In genomic region chrX:36336746-36337145, GRCh38 we compare ENCODE assay signal across 20 cellular contexts.
DNase-seq lines count a peak whose midpoint lies in the region; ATAC-seq, FAIRE-seq and TF ChIP-seq lines count a peak whose summit lies in the region.
"Had no signal": no experiment of that assay in that cellular context is flagged by ENCODE, and none has a peak within 500 bp of the region (broad histone marks: within the 10 kb centered on the region; RNA-seq: fewer than 3 reads in every experiment).

No MANE protein-coding gene starts in this region.

- no peaks in the 10 kb centered on the region for H3K9me3 ChIP-seq in BE2C
- H3K9me3 ChIP-seq: BLaER1, Caco-2, HAP-1 had no signal

- FAIRE-seq in H54 (lab: Jason Lieb, UNC) = no peak
- FAIRE-seq: GM12878, GM19239 had no signal

- peaks cover 6% of the 10 kb centered on the region; the same call in 1 of the 2 replicates for H3K4me1 ChIP-seq in BE2C
- H3K4me1 ChIP-seq: BLaER1, Caco-2, HAP-1 had no signal

- in situ Hi-C loops in G401 (cut with HindIII; ENCODE audit: low sequenced_read_pairs) = no loop called here

- TF ChIP-seq POLR2A in H54 (IDR thresholded peaks at IDR 0.05; ENCODE audit: low read depth, low read length) = no peak

- no peak for DNase-seq in BE2C
- DNase-seq in NCI-H526 treated with DMSO at 0.1 percent for 48 hours (lab: John Stamatoyannopoulos, UW) = peak; percentile 57
- DNase-seq in H54 (ENCODE audit: insufficient read length, low spot score) = no peak
- no peak for DNase-seq in G401 (ENCODE audit: low spot score)
- no peak for DNase-seq in stimulated activated CD4-positive, alpha-beta T cell treated with anti-CD3 and anti-CD28 coated beads, Interleukin-4, amount 100 ng/mL, for 1 hour
- DNase-seq: 8988T; Caco-2; CD4-positive, CD25-positive, alpha-beta regulatory T cell; CD8-positive, alpha-beta T cell; DMS153; DND-41; GDM1; HFFc6 had no signal

- H3K4me3 ChIP-seq in BE2C (ENCODE audit: low read depth, low read length) = peak overlapping the region; percentile 12
- H3K4me3 ChIP-seq: BLaER1, GM12878, GM23338, HAP-1 had no signal

- ATAC-seq in SK-N-SH treated with all-trans-retinoic acid at 6 μM for 48 hours = no peak
- ATAC-seq in HG03025 (IDR thresholded peaks at IDR 0.05; ENCODE audit: low FRiP score, unreplicated experiment) = no peak
- ATAC-seq: CD8-positive, alpha-beta T cell; GM12878; GM23338 had no signal

- no peaks in the 10 kb centered on the region for H3K36me3 ChIP-seq in BE2C
- H3K36me3 ChIP-seq: BLaER1, HAP-1 had no signal

- no peak for TF ChIP-seq CTCF in BE2C (IDR thresholded peaks at IDR 0.05; ENCODE audit: low read depth, low read length)

- no peaks in the 10 kb centered on the region for H3K27me3 ChIP-seq in BE2C

TF ChIP-seq in SK-N-SH treated with all-trans-retinoic acid at 6 μM for 48 hours, 23 proteins besides CTCF, POLR2A, EP300 and RAD21:
- TF ChIP-seq ISL1 (CRISPR knock-in tag; IDR thresholded peaks at IDR 0.05) (peak; percentile 49; the same call in 1 of the 2 replicates), TSHZ2 (CRISPR knock-in tag; IDR thresholded peaks at IDR 0.05) (peak; percentile 77; the same call in 1 of the 2 replicates), TCF4 (CRISPR knock-in tag; IDR thresholded peaks at IDR 0.05; ENCODE audit: borderline replicate concordance) (peak; percentile 71; the same call in 1 of the 2 replicates), CREB5 (CRISPR knock-in tag; IDR thresholded peaks at IDR 0.05; ENCODE audit: low read depth) (no peak), BACH2 (CRISPR knock-in tag; IDR thresholded peaks at IDR 0.05; ENCODE audit: borderline replicate concordance) (no peak)
